ENCODE assay signal across 19 cellular contexts in the genomic region with DNA sequence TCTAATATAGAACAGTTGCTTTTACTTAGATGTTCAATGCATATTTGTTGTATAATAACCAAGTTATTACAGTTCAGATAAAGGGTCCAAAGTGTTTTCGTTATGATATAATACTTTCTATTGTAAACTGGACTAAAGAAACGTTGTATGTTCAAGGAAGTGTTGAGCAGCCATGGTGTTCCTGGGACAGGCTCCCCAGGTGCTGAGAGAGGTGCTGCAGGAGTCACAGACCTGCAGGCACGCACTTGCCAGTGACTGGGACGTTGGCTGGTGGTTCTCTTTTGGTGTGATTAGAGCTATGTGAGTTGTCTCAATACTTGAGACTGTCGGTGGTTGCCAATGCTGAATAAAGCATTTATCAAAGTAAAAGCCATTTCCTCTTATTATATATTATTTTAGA.
"Had no signal": no experiment of that assay in that cellular context is flagged by ENCODE, and none has a peak within 500 bp of the region (broad histone marks: within the 10 kb centered on the region; RNA-seq: fewer than 3 reads in every experiment).

No MANE protein-coding gene starts in this region.

- FAIRE-seq: kidney had no signal

- H3K27me3 Mint-ChIP-seq: naive thymus-derived CD8-positive, alpha-beta T cell; stimulated activated naive CD8-positive, alpha-beta T cell treated with anti-CD3 and anti-CD28 coated beads, Interleukin-15, amount 100 ng/mL, for 72 hours had no signal

- H3K9me3 Mint-ChIP-seq: naive thymus-derived CD8-positive, alpha-beta T cell; stimulated activated effector memory CD8-positive, alpha-beta T cell treated with anti-CD3 and anti-CD28 coated beads, Interleukin-12 subunit alpha, Interleukin-12 subunit beta, amount 100 ng/mL, for 72 hours; stimulated activated naive CD8-positive, alpha-beta T cell treated with anti-CD3 and anti-CD28 coated beads, Interleukin-15, amount 100 ng/mL, for 72 hours had no signal

- DNase-seq: cortex of kidney; dorsolateral prefrontal cortex; effector CD8-positive, alpha-beta T cell; esophagus squamous epithelium; foreskin fibroblast; kidney; mucosa of descending colon; naive thymus-derived CD8-positive, alpha-beta T cell; posterior cingulate gyrus; stimulated activated CD4-positive, alpha-beta T cell treated with anti-CD3 and anti-CD28 coated beads, Interleukin-4, amount 100 ng/mL, for 1 hour; stimulated activated CD8-positive, alpha-beta memory T cell treated with anti-CD3 and anti-CD28 coated beads, Interleukin-4, amount 100 ng/mL, for 48 hours; stimulated activated naive CD8-positive, alpha-beta T cell treated with anti-CD3 and anti-CD28 coated beads, Interleukin-15, amount 100 ng/mL, for 72 hours; testis; upper lobe of right lung had no signal

- H3K4me3 ChIP-seq: dorsolateral prefrontal cortex, esophagus squamous epithelium, mucosa of descending colon, right atrium auricular region, smooth muscle cell, testis, tibial nerve, upper lobe of right lung, vagina had no signal

- ATAC-seq: mucosa of descending colon; naive thymus-derived CD8-positive, alpha-beta T cell; stimulated activated effector memory CD8-positive, alpha-beta T cell treated with anti-CD3 and anti-CD28 coated beads, Interleukin-12 subunit alpha, Interleukin-12 subunit beta, amount 100 ng/mL, for 72 hours; stimulated activated naive CD8-positive, alpha-beta T cell treated with anti-CD3 and anti-CD28 coated beads, Interleukin-15, amount 100 ng/mL, for 72 hours; upper lobe of right lung had no signal

- H3K4me3 Mint-ChIP-seq: naive thymus-derived CD8-positive, alpha-beta T cell; stimulated activated effector memory CD8-positive, alpha-beta T cell treated with anti-CD3 and anti-CD28 coated beads, Interleukin-12 subunit alpha, Interleukin-12 subunit beta, amount 100 ng/mL, for 72 hours; stimulated activated naive CD8-positive, alpha-beta T cell treated with anti-CD3 and anti-CD28 coated beads, Interleukin-15, amount 100 ng/mL, for 72 hours had no signal

- H3K27ac Mint-ChIP-seq: stimulated activated effector memory CD8-positive, alpha-beta T cell treated with anti-CD3 and anti-CD28 coated beads, Interleukin-12 subunit alpha, Interleukin-12 subunit beta, amount 100 ng/mL, for 72 hours; stimulated activated naive CD8-positive, alpha-beta T cell treated with anti-CD3 and anti-CD28 coated beads, Interleukin-15, amount 100 ng/mL, for 72 hours had no signal

- H3K27me3 ChIP-seq: dorsolateral prefrontal cortex, esophagus squamous epithelium, right atrium auricular region, testis, tibial nerve, upper lobe of right lung, vagina had no signal
